22 cellular contexts compared by ENCODE assay signal in the genomic region with DNA sequence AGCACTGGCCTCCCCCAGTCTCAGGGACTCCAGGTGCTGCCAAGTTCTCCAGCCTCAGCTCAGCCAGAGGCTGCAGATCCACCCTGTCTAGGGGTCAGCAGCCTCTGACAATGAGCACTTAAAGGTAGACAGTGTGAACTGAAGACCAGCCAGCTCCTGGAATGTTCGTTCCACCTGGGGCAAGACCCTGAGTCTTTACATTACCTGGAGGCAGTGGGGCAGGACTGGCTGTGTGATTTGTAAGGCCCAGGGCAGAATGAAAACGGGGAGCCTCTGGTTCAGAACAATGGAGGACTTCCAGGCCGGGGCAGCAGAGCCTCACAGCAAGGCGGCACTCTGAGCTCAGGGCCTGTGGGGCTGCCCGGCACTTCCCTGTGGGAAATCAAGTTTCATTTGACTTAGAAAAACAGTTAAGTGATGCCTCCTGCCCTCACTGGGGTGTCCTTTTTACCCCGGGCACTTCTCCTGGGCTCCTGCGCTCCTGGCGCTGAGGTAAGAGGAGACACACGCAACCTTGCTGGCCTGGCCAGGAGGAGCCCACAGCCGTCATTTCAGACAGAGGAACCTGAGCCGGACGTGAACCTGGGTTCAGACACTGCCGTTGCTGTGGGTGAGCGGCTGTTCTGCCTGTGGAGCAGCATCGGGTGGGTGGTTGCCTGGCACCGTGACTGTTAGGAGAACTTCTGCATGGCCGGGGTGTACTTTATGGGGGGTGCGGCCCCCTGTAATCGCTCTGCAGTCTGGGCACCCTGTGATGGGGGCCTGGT.
"Had no signal": no experiment of that assay in that cellular context is flagged by ENCODE, and none has a peak within 500 bp of the region (broad histone marks: within the 10 kb centered on the region; RNA-seq: fewer than 3 reads in every experiment).

No MANE protein-coding gene starts in this region.

- H3K4me1 ChIP-seq: thyroid gland had no signal

- H3K36me3 ChIP-seq: gastrocnemius medialis, heart right ventricle, spleen, thyroid gland had no signal

- DNase-seq: activated CD4-positive, alpha-beta T cell treated with anti-CD3 and anti-CD28 coated beads, Interleukin-2, amount 50 U/mL, for 1 hour; activated CD4-positive, CD25-positive, alpha-beta regulatory T cell treated with anti-CD3 and anti-CD28 coated beads, Interleukin-2, amount 50 U/mL, for 72 hours; activated gamma-delta T cell treated with Interleukin-2 at 50 U/mL for 16 hours; activated naive CD8-positive, alpha-beta T cell treated with anti-CD3 and anti-CD28 coated beads for 36 hours; central memory CD4-positive, alpha-beta T cell; gastrocnemius medialis; immature natural killer cell; natural killer cell; occipital lobe; psoas muscle; spleen; stimulated activated CD4-positive, alpha-beta T cell treated with anti-CD3 and anti-CD28 coated beads, Interleukin-4, amount 100 ng/mL, for 4 hours; SW 1271; T-helper 2 cell; thyroid gland had no signal

- H3K27me3 ChIP-seq: gastrocnemius medialis, spleen, thyroid gland had no signal

- H3K4me3 ChIP-seq: gastrocnemius medialis, heart right ventricle, lung, psoas muscle, spleen, thyroid gland had no signal

- H3K27ac ChIP-seq: thyroid gland, VCaP had no signal

- H3K9me3 ChIP-seq: gastrocnemius medialis, psoas muscle, spleen, thyroid gland had no signal

- FAIRE-seq: colon, endometrium, urothelium cell line had no signal

- ATAC-seq: gastrocnemius medialis; natural killer cell; stimulated activated memory B cell treated with anti-CD40 and anti-IgM and Interleukin-4, amounts not matched to agents 10 μg/mL and 1 μg/mL and 100 μg/mL, for 72 hours had no signal
